Comparison of ENCODE assay signal across 9 cellular contexts in genomic region chr11:18791175-18792065, GRCh38. TPM values are rescaled to one million over a fixed set of nuclear protein-coding genes. Genes with fewer than 3 reads are reported as not detected.
DNase-seq lines count a peak whose midpoint lies in the region; ATAC-seq and TF ChIP-seq lines count a peak whose summit lies in the region.
"Had no signal": no experiment of that assay in that cellular context is flagged by ENCODE, and none has a peak within 500 bp of the region (broad histone marks: within the 10 kb centered on the region; RNA-seq: fewer than 3 reads in every experiment).

Gene PTPN5, minus strand, starts transcription at chr11:18791798. Its CDS starts 19,840 bp downstream, at chr11:18771958.

- no peak within 1 kb of the TSS for H3K4me3 Mint-ChIP-seq in CD8-positive, alpha-beta T cell

- 0% methylated on average over 7 of the region's 105 CpGs for WGBS in esophagus muscularis mucosa
- no CpG with 5 or more reads among the region's 105 CpGs for WGBS in neuronal stem cell (ENCODE audit: extremely low coverage in 2 of 2, insufficient read length in 2 of 2, insufficient replicate concordance in 1 of 2), 2 donors

- peak within 1 kb of the TSS; percentile 29 to 65 (median 50); a peak in 19 of 20 replicates for H3K4me3 ChIP-seq in BLaER1 treated with 17β-estradiol and CSF1 and Interleukin-3, amounts not matched to agents 10 nM and 100 nM
- H3K4me3 ChIP-seq in esophagus muscularis mucosa (peak within 1 kb of the TSS; percentile 39 to 47 (median 46)), neuronal stem cell (ENCODE audit: low read length in 2 of 2) (peak within 1 kb of the TSS; percentile 48 to 95)
- H3K4me3 ChIP-seq in CD8-positive, alpha-beta T cell (ENCODE audit: low read depth, low read length): no peak within 1 kb of the TSS

- no peak for TF ChIP-seq POLR2A in esophagus muscularis mucosa (IDR thresholded peaks at IDR 0.05; ENCODE audit: low read depth)

- peaks cover 54 to 73% (median 70%) of the 10 kb centered on the region in 11 experiments for H3K27me3 ChIP-seq in BLaER1 treated with 17β-estradiol and CSF1 and Interleukin-3, amounts not matched to agents 10 nM and 100 nM
- H3K27me3 ChIP-seq in esophagus muscularis mucosa (peaks cover 0 to 49% (median 10%) of the 10 kb centered on the region in 4 donors), neuronal stem cell (ENCODE audit: control insufficient read depth in 3 of 3, insufficient read depth in 3 of 3, low read depth in 1 of 3, low read length in 3 of 3) (peaks cover 0 to 90% (median 8%) of the 10 kb centered on the region in 3 experiments)
- peaks cover 4% of the 10 kb centered on the region for H3K27me3 ChIP-seq in CD8-positive, alpha-beta T cell (ENCODE audit: insufficient read depth, low read length)

- H4K91ac ChIP-seq in neuronal stem cell (ENCODE audit: low read depth, low read length, poor library complexity): peak within 1 kb of the TSS; percentile 80

- H3K4me1 Mint-ChIP-seq in CD8-positive, alpha-beta T cell (ENCODE audit: low read depth): peaks cover 1% of the 10 kb centered on the region

- DNase-seq in NCI-H69 (lab: John Stamatoyannopoulos, UW) (peak; percentile 32), esophagus muscularis mucosa (ENCODE audit: extremely low spot score) (no peak), neuronal stem cell (ENCODE audit: low spot score) (peak; percentile 70), NCI-H187 (lab: John Stamatoyannopoulos, UW) (no peak)
- DNase-seq in CD8-positive, alpha-beta T cell: no peak

- POLR2A ChIA-PET in CD8-positive, alpha-beta T cell (lab: Charles Lee): no interaction called here

- H4K8ac ChIP-seq in neuronal stem cell (ENCODE audit: low read depth, low read length): no peak within 1 kb of the TSS

- H2AFZ ChIP-seq in neuronal stem cell (ENCODE audit: low read length): peak within 1 kb of the TSS; percentile 89

- no peaks in the 10 kb centered on the region for H3K79me1 ChIP-seq in neuronal stem cell (ENCODE audit: low read depth, low read length)

- H3K36me3 ChIP-seq in BLaER1 treated with 17β-estradiol and CSF1 and Interleukin-3, amounts not matched to agents 10 nM and 100 nM: no peaks in the 10 kb centered on the region
- H3K36me3 ChIP-seq in esophagus muscularis mucosa (no peaks in the 10 kb centered on the region), neuronal stem cell (replicated peaks in 1 of 2; ENCODE audit: control insufficient read depth in 2 of 2, insufficient read depth in 2 of 2, low read length in 2 of 2) (no peaks in the 10 kb centered on the region)
- no peaks in the 10 kb centered on the region for H3K36me3 ChIP-seq in CD8-positive, alpha-beta T cell (ENCODE audit: insufficient read depth, low read length)

- CTCF ChIA-PET in CD8-positive, alpha-beta T cell (lab: Charles Lee): no interaction called here

- H4K20me1 ChIP-seq in BLaER1 treated with 17β-estradiol and CSF1 and Interleukin-3, amounts not matched to agents 10 nM and 100 nM: peaks cover 0 to 9% (median 0%) of the 10 kb centered on the region in 11 experiments; a peak in 6 of 22 replicates

- H3K27ac Mint-ChIP-seq in CD8-positive, alpha-beta T cell: no peak within 1 kb of the TSS

- peaks cover 50% of the 10 kb centered on the region for H3K27me3 Mint-ChIP-seq in CD8-positive, alpha-beta T cell (ENCODE audit: low read depth)

- H3K27ac ChIP-seq in BLaER1 treated with 17β-estradiol and CSF1 and Interleukin-3, amounts not matched to agents 10 nM and 100 nM: no peak within 1 kb of the TSS
- H3K27ac ChIP-seq in esophagus muscularis mucosa (replicated peaks in 1 of 4) (peak within 1 kb of the TSS in 1 of 4 donors; percentile 14), neuronal stem cell (replicated peaks; ENCODE audit: low read length) (peak within 1 kb of the TSS; percentile 80)
- H3K27ac ChIP-seq in CD8-positive, alpha-beta T cell (ENCODE audit: low read depth, low read length): no peak within 1 kb of the TSS

- H2BK15ac ChIP-seq in neuronal stem cell (ENCODE audit: low read length): peak within 1 kb of the TSS; percentile 82

- H3K9ac ChIP-seq in BLaER1 treated with 17β-estradiol and CSF1 and Interleukin-3, amounts not matched to agents 10 nM and 100 nM: no peak within 1 kb of the TSS
- H3K9ac ChIP-seq in neuronal stem cell (ENCODE audit: low read depth, low read length, poor library complexity): peak within 1 kb of the TSS; percentile 97

- H2AK5ac ChIP-seq in neuronal stem cell (ENCODE audit: low read depth, low read length): peak within 1 kb of the TSS; percentile 88

- no peak for TF ChIP-seq EP300 in esophagus muscularis mucosa (IDR thresholded peaks at IDR 0.05)

- H3K4ac ChIP-seq in neuronal stem cell (ENCODE audit: low read length): no peak within 1 kb of the TSS

- H3K9me3 ChIP-seq in BLaER1 treated with 17β-estradiol and CSF1 and Interleukin-3, amounts not matched to agents 10 nM and 100 nM (replicated peaks in 1 of 11): peaks cover 0 to 11% (median 5%) of the 10 kb centered on the region in 11 experiments; a peak in 4 of 22 replicates
- H3K9me3 ChIP-seq in esophagus muscularis mucosa (no peaks in the 10 kb centered on the region), neuronal stem cell (replicated peaks in 1 of 2; ENCODE audit: control insufficient read depth in 2 of 2, insufficient read depth in 1 of 2, low read depth in 1 of 2, low read length in 2 of 2) (no peaks in the 10 kb centered on the region)
- H3K9me3 ChIP-seq in CD8-positive, alpha-beta T cell (ENCODE audit: low read length): no peaks in the 10 kb centered on the region

- no peaks in the 10 kb centered on the region for H3K36me3 Mint-ChIP-seq in CD8-positive, alpha-beta T cell

- peak within 1 kb of the TSS; percentile 99 for H3K18ac ChIP-seq in neuronal stem cell (ENCODE audit: low read length)

- H2BK5ac ChIP-seq in neuronal stem cell (ENCODE audit: low read length): peak within 1 kb of the TSS; percentile 84

- peak within 1 kb of the TSS; percentile 49 for H2BK120ac ChIP-seq in neuronal stem cell (ENCODE audit: low read depth, low read length)

- ATAC-seq in GM18858 (IDR thresholded peaks at IDR 0.05; ENCODE audit: unreplicated experiment): no peak
- no peak for ATAC-seq in CD8-positive, alpha-beta T cell
- ATAC-seq in GM19455 (IDR thresholded peaks at IDR 0.05; ENCODE audit: unreplicated experiment): no peak

- peak within 1 kb of the TSS; percentile 97 for H3K14ac ChIP-seq in neuronal stem cell (ENCODE audit: low read length)

- peak within 1 kb of the TSS; percentile 93 for H3K23ac ChIP-seq in neuronal stem cell (ENCODE audit: low read depth, low read length, poor library complexity)

- H3K9me3 Mint-ChIP-seq in CD8-positive, alpha-beta T cell: no peaks in the 10 kb centered on the region

- peaks cover 0 to 15% (median 8%) of the 10 kb centered on the region in 10 experiments; a peak in 14 of 20 replicates for H3K4me1 ChIP-seq in BLaER1 treated with 17β-estradiol and CSF1 and Interleukin-3, amounts not matched to agents 10 nM and 100 nM
- H3K4me1 ChIP-seq in esophagus muscularis mucosa: peaks cover 14 to 19% (median 16%) of the 10 kb centered on the region in 4 donors
- peaks cover 6 to 14% of the 10 kb centered on the region in 2 donors for H3K4me1 ChIP-seq in neuronal stem cell (ENCODE audit: control insufficient read depth in 2 of 2, insufficient read depth in 1 of 2, low read depth in 1 of 2, low read length in 2 of 2)
- H3K4me1 ChIP-seq in CD8-positive, alpha-beta T cell (ENCODE audit: insufficient read depth, low read length): no peaks in the 10 kb centered on the region

- TF ChIP-seq CTCF in esophagus muscularis mucosa (IDR thresholded peaks at IDR 0.05): no peak
- TF ChIP-seq CTCF in CD8-positive, alpha-beta T cell (IDR thresholded peaks at IDR 0.05): no peak

- H3K4me2 ChIP-seq in BLaER1 treated with 17β-estradiol and CSF1 and Interleukin-3, amounts not matched to agents 10 nM and 100 nM: peak within 1 kb of the TSS; percentile 60 to 85 (median 70)
- H3K4me2 ChIP-seq in neuronal stem cell (ENCODE audit: insufficient read depth, low read length, poor library complexity, severe bottlenecking): peak within 1 kb of the TSS; percentile 98

- H2BK12ac ChIP-seq in neuronal stem cell (ENCODE audit: low read length): no peak within 1 kb of the TSS

- intact Hi-C loops in esophagus muscularis mucosa (cut with DNase I): no loop called here
- intact Hi-C loops in CD8-positive, alpha-beta T cell (cut with DNase I, micrococcal nuclease): no loop called here

RNA-seq across cellular contexts. Expression of gene PTPN5, which starts in this region (rescaled TPM):
- 1 to 10 TPM; 1.2 to 4.1 (median 3.0) TPM for total RNA-seq in esophagus muscularis mucosa
- 22.9 TPM for polyA plus RNA-seq in neuronal stem cell (2013, experiment 1 of 2)
- polyA plus RNA-seq in neuronal stem cell (2013, experiment 2 of 2): 22.7 TPM
- not detected for total RNA-seq in CD8-positive, alpha-beta T cell
- total RNA-seq: pulmonary artery endothelial cell had no signal

Comparison
In these comparisons a context has a peak if more than half of its experiments do, and no peak if none do; other contexts are left out.
1. DNase-seq: peak in NCI-H69 (single experiment) and neuronal stem cell (single experiment); none in esophagus muscularis mucosa (single experiment), CD8-positive, alpha-beta T cell (0 of 7) and NCI-H187 (0 of 2).